19 cellular contexts compared by ENCODE assay signal in genomic region chr14:105083926-105084685, GRCh38. TPM values are rescaled to one million over a fixed set of nuclear protein-coding genes. Genes with fewer than 3 reads are reported as not detected.
DNase-seq lines count a peak whose midpoint lies in the region; ATAC-seq, FAIRE-seq and TF ChIP-seq lines count a peak whose summit lies in the region.
"Had no signal": no experiment of that assay in that cellular context is flagged by ENCODE, and none has a peak within 500 bp of the region (broad histone marks: within the 10 kb centered on the region; RNA-seq: fewer than 3 reads in every experiment).

No MANE protein-coding gene starts in this region.

- intact Hi-C loops in CD8-positive, alpha-beta T cell (cut with DNase I, micrococcal nuclease) = no loop called here
- intact Hi-C loops in kidney (cut with DNase I) (no loop called here), sciatic nerve (cut with DNase I) (loop anchor here (10.0 kb wide), 1 partner anchor 99 kb away; the partner anchor contains the start of gene CLBA1)

- H3K9me3 ChIP-seq in BLaER1 (peaks cover 9% of the 10 kb centered on the region; the same call in 1 of the 2 replicates), kidney (ENCODE audit: control insufficient read depth in 1 of 2, low read length in 2 of 2) (no peaks in the 10 kb centered on the region)
- no peaks in the 10 kb centered on the region for H3K9me3 ChIP-seq in CD8-positive, alpha-beta T cell (ENCODE audit: low read length)
- H3K9me3 ChIP-seq: MG63, SK-N-SH had no signal

- no peaks in the 10 kb centered on the region for H3K36me3 Mint-ChIP-seq in CD8-positive, alpha-beta T cell

- H3K4me3 Mint-ChIP-seq in CD8-positive, alpha-beta T cell = no peak overlapping the region
- H3K4me3 Mint-ChIP-seq: H9 had no signal

- peak overlapping the region; percentile 37 for H3K27ac Mint-ChIP-seq in CD8-positive, alpha-beta T cell
- H3K27ac Mint-ChIP-seq: H9 had no signal

- H3K9ac ChIP-seq in BLaER1 (no peak overlapping the region), kidney (ENCODE audit: low read length in 2 of 2) (no peak overlapping the region)
- H3K9ac ChIP-seq: SK-N-SH had no signal

- POLR2A ChIA-PET in CD8-positive, alpha-beta T cell (lab: Charles Lee) = interaction anchor here (0.9 to 5.0 kb wide), 3 partner anchors 8 to 24 kb away, joined by 3 to 43 read pairs (median 5); no protein-coding TSS in a partner anchor

- H3K27ac ChIP-seq in BLaER1 (no peak overlapping the region), kidney (ENCODE audit: low read depth in 2 of 2, low read length in 2 of 2) (no peak overlapping the region)
- no peak overlapping the region for H3K27ac ChIP-seq in CD8-positive, alpha-beta T cell (ENCODE audit: low read depth, low read length)

- peak overlapping the region; percentile 97; the same call in 1 of the 2 replicates for H3K4me2 ChIP-seq in BLaER1
- H3K4me2 ChIP-seq: SK-N-SH had no signal

- DNase-seq in CD8-positive, alpha-beta T cell = no peak
- DNase-seq in kidney = peak; percentile 35
- peak; percentile 18 for DNase-seq in sciatic nerve (ENCODE audit: low spot score)
- no peak for DNase-seq in DMS79 treated with DMSO at 0.1 percent for 48 hours (lab: John Stamatoyannopoulos, UW)
- DNase-seq in GM10266 (ENCODE audit: extremely low spot score) = no peak
- DNase-seq: GF-D8, H9, IMR-90, Karpas-422, MG63, NCI-H1092 treated with DMSO at 0.1 percent for 48 hours, NCI-H1694, NCI-H2227 treated with DMSO at 0.1 percent for 48 hours, NCI-H524, SHP77, SK-N-SH had no signal

- ATAC-seq in CD8-positive, alpha-beta T cell = no peak
- ATAC-seq in sciatic nerve = no peak
- ATAC-seq in GM18907 (IDR thresholded peaks at IDR 0.05; ENCODE audit: unreplicated experiment) = no peak

- peaks cover 10% of the 10 kb centered on the region for H3K4me1 Mint-ChIP-seq in CD8-positive, alpha-beta T cell (ENCODE audit: low read depth)

- FAIRE-seq in kidney (lab: Jason Lieb, UNC) = no peak
- FAIRE-seq: GM19239 had no signal

- H3K4me3 ChIP-seq in BLaER1 (no peak overlapping the region), kidney (ENCODE audit: low read length in 2 of 2) (no peak overlapping the region)
- no peak overlapping the region for H3K4me3 ChIP-seq in CD8-positive, alpha-beta T cell (ENCODE audit: low read depth, low read length)
- H3K4me3 ChIP-seq: MG63 had no signal

- peaks cover 48% of the 10 kb centered on the region for H4K20me1 ChIP-seq in BLaER1

- no peak for TF ChIP-seq CTCF in CD8-positive, alpha-beta T cell (IDR thresholded peaks at IDR 0.05)
- TF ChIP-seq CTCF in kidney (IDR thresholded peaks at IDR 0.05; ENCODE audit: borderline replicate concordance, extremely low read depth, insufficient read depth) (no peak), GM10266 (IDR thresholded peaks at IDR 0.05; ENCODE audit: control insufficient read depth, insufficient read depth, low read depth, missing control alignments) (no peak)

- peaks cover 21% of the 10 kb centered on the region for H3K27me3 ChIP-seq in BLaER1
- no peaks in the 10 kb centered on the region for H3K27me3 ChIP-seq in CD8-positive, alpha-beta T cell (ENCODE audit: insufficient read depth, low read length)
- H3K27me3 ChIP-seq: MG63 had no signal

- peaks cover 55% of the 10 kb centered on the region for H3K4me1 ChIP-seq in BLaER1
- H3K4me1 ChIP-seq in CD8-positive, alpha-beta T cell (ENCODE audit: insufficient read depth, low read length) = peaks cover 27% of the 10 kb centered on the region
- H3K4me1 ChIP-seq in kidney (ENCODE audit: control insufficient read depth in 1 of 2, insufficient read depth in 1 of 2, low read depth in 1 of 2, low read length in 2 of 2) = peaks cover 0 to 13% of the 10 kb centered on the region in 2 donors

- H3K36me3 ChIP-seq in BLaER1 (no peaks in the 10 kb centered on the region), kidney (ENCODE audit: control insufficient read depth in 1 of 2, insufficient read depth in 2 of 2, low read length in 2 of 2) (no peaks in the 10 kb centered on the region)
- no peaks in the 10 kb centered on the region for H3K36me3 ChIP-seq in CD8-positive, alpha-beta T cell (ENCODE audit: insufficient read depth, low read length)
- H3K36me3 ChIP-seq: MG63 had no signal

- CTCF ChIA-PET in CD8-positive, alpha-beta T cell (lab: Charles Lee) = interaction anchor here (8.4 to 10.0 kb wide), 3 partner anchors 11 to 38 kb away, joined by 67 to 213 read pairs (median 105); partner anchors contain the start of gene GPR132

- H3K9me3 Mint-ChIP-seq in CD8-positive, alpha-beta T cell = no peaks in the 10 kb centered on the region

- no peaks in the 10 kb centered on the region for H3K27me3 Mint-ChIP-seq in CD8-positive, alpha-beta T cell (ENCODE audit: low read depth)

RNA-seq across cellular contexts. Expression of gene GPR132, which starts 18.9 kb away (rescaled TPM):
- total RNA-seq in CD8-positive, alpha-beta T cell = 100 to 1,000 TPM in 1 of 2 experiments, 10 to 100 TPM in 1; 91.8 to 101 TPM
- total RNA-seq in kidney (4.2 TPM), sciatic nerve (3.2 TPM)
- 0.17 TPM for polyA plus RNA-seq in kidney (ENCODE audit: insufficient read depth, low read depth, low replicate concordance)
- polyA plus RNA-seq: SK-N-SH had no signal

Comparison
In these comparisons a context has a peak if more than half of its experiments do, and no peak if none do; other contexts are left out.
1. DNase-seq: peak in kidney (single experiment) and sciatic nerve (single experiment); none in CD8-positive, alpha-beta T cell (0 of 7), DMS79 treated with DMSO at 0.1 percent for 48 hours (single experiment) and GM10266 (single experiment).
2. RNA of gene GPR132, which starts 18.9 kb away (total RNA-seq): 91.8 to 101 TPM in CD8-positive, alpha-beta T cell; 4.2 TPM in kidney (single experiment) and 3.2 TPM in sciatic nerve (single experiment); every median in the first group is over 10 times any median in the second.